Comparison of ENCODE assay signal across 15 cellular contexts in genomic region chr20:3163099-3164042, GRCh38. TPM values are rescaled to one million over a fixed set of nuclear protein-coding genes. Genes with fewer than 3 reads are reported as not detected.
DNase-seq lines count a peak whose midpoint lies in the region; ATAC-seq, FAIRE-seq and TF ChIP-seq lines count a peak whose summit lies in the region.
"Had no signal": no experiment of that assay in that cellular context is flagged by ENCODE, and none has a peak within 500 bp of the region (broad histone marks: within the 10 kb centered on the region; RNA-seq: fewer than 3 reads in every experiment).

No MANE protein-coding gene starts in this region.

- POLR2A ChIA-PET in CD4-positive, alpha-beta T cell (lab: Charles Lee), result no interaction called here

- no peak for FAIRE-seq in kidney (lab: Jason Lieb, UNC)
- FAIRE-seq in urothelium cell line (lab: Jason Lieb, UNC), result no peak
- FAIRE-seq: endometrium had no signal

- H3K27ac Mint-ChIP-seq in CD4-positive, alpha-beta T cell, result no peak overlapping the region
- no peak overlapping the region for H3K27ac Mint-ChIP-seq in type B pancreatic cell
- H3K27ac Mint-ChIP-seq: activated T-helper 17 cell treated with anti-CD3 and anti-CD28 coated beads, Interleukin-2, amount 50 U/mL, for 72 hours had no signal

- TF ChIP-seq CTCF in CD4-positive, alpha-beta T cell (IDR thresholded peaks at IDR 0.05), result no peak
- TF ChIP-seq CTCF in kidney (IDR thresholded peaks at IDR 0.05; ENCODE audit: borderline replicate concordance, extremely low read depth, insufficient read depth) (no peak), type B pancreatic cell (conservative IDR thresholded peaks at IDR 0.05) (no peak)

- H3K36me3 ChIP-seq in H7 (replicated peaks; ENCODE audit: control insufficient read depth, insufficient read depth, low read length), result no peaks in the 10 kb centered on the region
- H3K36me3 ChIP-seq in kidney (ENCODE audit: control insufficient read depth in 1 of 2, insufficient read depth in 2 of 2, low read length in 2 of 2), result no peaks in the 10 kb centered on the region

- peaks cover 17% of the 10 kb centered on the region for H3K27me3 ChIP-seq in CD4-positive, alpha-beta T cell (ENCODE audit: control insufficient read depth, insufficient read depth, low read length)
- peaks cover 12% of the 10 kb centered on the region; the same call in 1 of the 2 replicates for H3K27me3 ChIP-seq in H7 (ENCODE audit: control insufficient read depth, insufficient read depth, low read length)
- H3K27me3 ChIP-seq: MG63 had no signal

- peaks cover 22% of the 10 kb centered on the region for H3K4me1 Mint-ChIP-seq in CD4-positive, alpha-beta T cell (ENCODE audit: low read depth)
- peaks cover 5% of the 10 kb centered on the region for H3K4me1 Mint-ChIP-seq in type B pancreatic cell (ENCODE audit: unreplicated experiment)

- peak overlapping the region; percentile 20 for H3K4me3 Mint-ChIP-seq in CD4-positive, alpha-beta T cell
- no peak overlapping the region for H3K4me3 Mint-ChIP-seq in type B pancreatic cell
- H3K4me3 Mint-ChIP-seq: activated T-helper 17 cell treated with anti-CD3 and anti-CD28 coated beads, Interleukin-2, amount 50 U/mL, for 72 hours had no signal

- peaks cover 17 to 24% of the 10 kb centered on the region in 2 donors for H3K4me1 ChIP-seq in kidney (ENCODE audit: control insufficient read depth in 1 of 2, insufficient read depth in 1 of 2, low read depth in 1 of 2, low read length in 2 of 2)

- H3K4me3 ChIP-seq in H7 (ENCODE audit: insufficient read depth, low read depth, low read length) (no peak overlapping the region), kidney (ENCODE audit: low read length in 2 of 2) (no peak overlapping the region)
- H3K4me3 ChIP-seq: MG63 had no signal

- H3K27ac ChIP-seq in CD4-positive, alpha-beta T cell (ENCODE audit: low read depth, low read length), result no peak overlapping the region
- H3K27ac ChIP-seq in kidney (ENCODE audit: low read depth in 2 of 2, low read length in 2 of 2), result peak overlapping the region; percentile 75 to 91

- ATAC-seq in CD4-positive, alpha-beta T cell (ENCODE audit: poor library complexity), result no peak
- no peak for ATAC-seq in GM18511 (IDR thresholded peaks at IDR 0.05; ENCODE audit: unreplicated experiment)
- ATAC-seq: activated T-helper 17 cell treated with anti-CD3 and anti-CD28 coated beads, Interleukin-2, amount 50 U/mL, for 72 hours; left lobe of liver had no signal

- no peaks in the 10 kb centered on the region for H3K9me3 Mint-ChIP-seq in CD4-positive, alpha-beta T cell
- no peaks in the 10 kb centered on the region for H3K9me3 Mint-ChIP-seq in type B pancreatic cell
- H3K9me3 Mint-ChIP-seq: activated T-helper 17 cell treated with anti-CD3 and anti-CD28 coated beads, Interleukin-2, amount 50 U/mL, for 72 hours had no signal

- H3K9me3 ChIP-seq in CD4-positive, alpha-beta T cell (ENCODE audit: control insufficient read depth, low read length), result no peaks in the 10 kb centered on the region
- no peaks in the 10 kb centered on the region for H3K9me3 ChIP-seq in kidney (ENCODE audit: control insufficient read depth in 1 of 2, low read length in 2 of 2)
- H3K9me3 ChIP-seq: MG63 had no signal

- CTCF ChIA-PET in CD4-positive, alpha-beta T cell (lab: Charles Lee), result no interaction called here

- H3K9ac ChIP-seq in kidney (ENCODE audit: low read length in 2 of 2), result peak overlapping the region in 1 of 2 donors; percentile 63

- peaks cover 13% of the 10 kb centered on the region for H3K36me3 Mint-ChIP-seq in CD4-positive, alpha-beta T cell (ENCODE audit: low read depth)
- H3K36me3 Mint-ChIP-seq in type B pancreatic cell, result no peaks in the 10 kb centered on the region

- DNase-seq in CD4-positive, alpha-beta T cell, result no peak
- DNase-seq in H7 (peak; percentile 32), NCI-H82 treated with DMSO at 0.1 percent for 48 hours (lab: John Stamatoyannopoulos, UW; ENCODE audit: unreplicated experiment) (peak; percentile 38), kidney (no peak), urothelium cell line (ENCODE audit: low spot score) (no peak), type B pancreatic cell (ENCODE audit: extremely low spot score, unreplicated experiment) (no peak), T-helper 2 cell (no peak)
- DNase-seq: foreskin fibroblast; MG63; posterior cingulate gyrus; stimulated activated naive CD4-positive, alpha-beta T cell had no signal

- peaks cover 5% of the 10 kb centered on the region for H3K27me3 Mint-ChIP-seq in CD4-positive, alpha-beta T cell
- H3K27me3 Mint-ChIP-seq in type B pancreatic cell, result peaks cover under 1% of the 10 kb centered on the region

- intact Hi-C loops in CD4-positive, alpha-beta T cell (cut with DNase I, micrococcal nuclease), result loop anchor here in 1 of 2 experiments (5.0 kb wide), 1 partner anchor 39 kb away; the partner anchor contains the start of gene DDRGK1
- intact Hi-C loops in kidney (cut with DNase I), result no loop called here

RNA-seq across cellular contexts. Expression of gene FASTKD5, which starts 3.7 kb away (rescaled TPM):
- total RNA-seq in CD4-positive, alpha-beta T cell, result 10 to 100 TPM; 37.9 to 38.7 TPM
- total RNA-seq in H7 (2014; rRNA removed; shearing (Covaris generic)), result 20.4 and 22.0 TPM in 2 replicates
- total RNA-seq in kidney (15.8 TPM), type B pancreatic cell (ENCODE audit: low replicate concordance) (19.4 and 22.0 TPM in 2 replicates)
- 17.3 TPM for polyA plus RNA-seq in kidney (ENCODE audit: insufficient read depth, low read depth, low replicate concordance)

RNA-seq across cellular contexts. Expression of gene UBOX5, which starts 3.7 kb away (rescaled TPM):
- 10 to 100 TPM; 11.9 to 13.0 TPM for total RNA-seq in CD4-positive, alpha-beta T cell
- total RNA-seq in H7 (2014; rRNA removed; shearing (Covaris generic)), result 6.4 and 6.9 TPM in 2 replicates
- total RNA-seq in kidney (7.2 TPM), type B pancreatic cell (ENCODE audit: low replicate concordance) (6.6 and 6.9 TPM in 2 replicates)
- 5.6 TPM for polyA plus RNA-seq in kidney (ENCODE audit: insufficient read depth, low read depth, low replicate concordance)

RNA-seq across cellular contexts. Expression of gene LZTS3, which starts 10.0 kb away (rescaled TPM):
- 10 to 100 TPM; 22.2 to 22.4 TPM for total RNA-seq in CD4-positive, alpha-beta T cell
- total RNA-seq in H7 (2014; rRNA removed; shearing (Covaris generic)), result 10.2 and 11.0 TPM in 2 replicates
- 20.0 TPM for total RNA-seq in kidney
- 23.0 TPM for polyA plus RNA-seq in kidney (ENCODE audit: insufficient read depth, low read depth, low replicate concordance)
- total RNA-seq in type B pancreatic cell (ENCODE audit: low replicate concordance), result 17.2 and 17.3 TPM in 2 replicates

RNA-seq across cellular contexts. Expression of gene DDRGK1, which starts 41.1 kb away (rescaled TPM):
- total RNA-seq in CD4-positive, alpha-beta T cell, result 10 to 100 TPM; 40.7 to 43.4 TPM
- total RNA-seq in H7 (2014; rRNA removed; shearing (Covaris generic)), result 38.5 and 46.5 TPM in 2 replicates
- total RNA-seq in kidney (81.8 TPM), type B pancreatic cell (ENCODE audit: low replicate concordance) (56.7 and 61.6 TPM in 2 replicates)
- polyA plus RNA-seq in kidney (ENCODE audit: insufficient read depth, low read depth, low replicate concordance), result 92.5 TPM

RNA-seq across cellular contexts. Expression of gene ITPA, which starts 45.9 kb away (rescaled TPM):
- 10 to 100 TPM; 17.8 to 19.5 TPM for total RNA-seq in CD4-positive, alpha-beta T cell
- 140 and 147 TPM in 2 replicates for total RNA-seq in H7 (2014; rRNA removed; shearing (Covaris generic))
- total RNA-seq in kidney (59.7 TPM), type B pancreatic cell (ENCODE audit: low replicate concordance) (51.7 and 59.7 TPM in 2 replicates)
- 81.1 TPM for polyA plus RNA-seq in kidney (ENCODE audit: insufficient read depth, low read depth, low replicate concordance)

Comparison
In these comparisons a context has a peak if more than half of its experiments do, and no peak if none do; other contexts are left out.
1. DNase-seq: peak in H7 (single experiment) and NCI-H82 treated with DMSO at 0.1 percent for 48 hours (single experiment); none in CD4-positive, alpha-beta T cell (0 of 10), kidney (single experiment), urothelium cell line (single experiment), type B pancreatic cell (single experiment) and T-helper 2 cell (0 of 5).